9 cellular contexts compared by ENCODE assay signal in genomic region chr1:229848762-229849677, GRCh38.
DNase-seq lines count a peak whose midpoint lies in the region; ATAC-seq, FAIRE-seq and TF ChIP-seq lines count a peak whose summit lies in the region.
"Had no signal": no experiment of that assay in that cellular context is flagged by ENCODE, and none has a peak within 500 bp of the region (broad histone marks: within the 10 kb centered on the region; RNA-seq: fewer than 3 reads in every experiment).

No MANE protein-coding gene starts in this region.

- no peak overlapping the region for H3K4me3 Mint-ChIP-seq in activated T-cell treated with anti-CD3 and anti-CD28 coated beads, Interleukin-2, amount 50 U/mL, for 24 hours

- H3K9me3 ChIP-seq in IMR-90 (ENCODE audit: control insufficient read depth, insufficient read depth, low read length) (no peaks in the 10 kb centered on the region), keratinocyte (ENCODE audit: control insufficient read depth, low read depth, low read length) (no peaks in the 10 kb centered on the region)
- H3K9me3 ChIP-seq: SJCRH30 had no signal

- no peak overlapping the region for H2AK9ac ChIP-seq in IMR-90 (replicated peaks; ENCODE audit: low read depth, low read length, poor library complexity)

- no peak for FAIRE-seq in keratinocyte (lab: Jason Lieb, UNC)

- in situ Hi-C loops in IMR-90 (cut with MboI; ENCODE audit: low sequenced_read_pairs) = no loop called here

- CTCF ChIA-PET in IMR-90 (lab: Yijun Ruan, JAX) = interaction anchor here (0.6 to 0.9 kb wide), 3 partner anchors 66 to 1796 kb away, joined by 3 read pairs; no protein-coding TSS in a partner anchor

- H3K27me3 ChIP-seq in IMR-90 (ENCODE audit: control insufficient read depth, insufficient read depth, low read length) = no peaks in the 10 kb centered on the region; the same call in 1 of the 2 replicates
- H3K27me3 ChIP-seq in keratinocyte (ENCODE audit: control insufficient read depth, extremely low read depth, insufficient read depth, low read length) = peaks cover 5% of the 10 kb centered on the region
- H3K27me3 ChIP-seq: SJCRH30 had no signal

- H2AK5ac ChIP-seq in IMR-90 (ENCODE audit: low read depth, low read length) = no peak overlapping the region

- no peaks in the 10 kb centered on the region for H3K4me1 Mint-ChIP-seq in activated T-cell treated with anti-CD3 and anti-CD28 coated beads, Interleukin-2, amount 50 U/mL, for 24 hours (ENCODE audit: low read depth)

- H3K23ac ChIP-seq in IMR-90 (ENCODE audit: low read depth, low read length) = no peak overlapping the region

- H3K4me1 ChIP-seq in IMR-90 (ENCODE audit: control insufficient read depth, insufficient read depth, low read length) = no peaks in the 10 kb centered on the region
- peaks cover 7% of the 10 kb centered on the region for H3K4me1 ChIP-seq in keratinocyte (ENCODE audit: control insufficient read depth, extremely low read depth, insufficient read depth, low read length)
- H3K4me1 ChIP-seq: SJCRH30 had no signal

- no peaks in the 10 kb centered on the region for H3K36me3 ChIP-seq in IMR-90 (ENCODE audit: control insufficient read depth, insufficient read depth, low read length)
- no peaks in the 10 kb centered on the region for H3K36me3 ChIP-seq in keratinocyte (ENCODE audit: control insufficient read depth in 2 of 2, extremely low read depth in 1 of 2, insufficient read depth in 2 of 2, low read length in 2 of 2)
- H3K36me3 ChIP-seq: SJCRH30 had no signal

- H3K79me2 ChIP-seq in keratinocyte (ENCODE audit: control insufficient read depth, insufficient read depth, low read length) = no peaks in the 10 kb centered on the region

- ATAC-seq in IMR-90 (ENCODE audit: low read depth) = no peak
- ATAC-seq in HG03159 (IDR thresholded peaks at IDR 0.05; ENCODE audit: unreplicated experiment) = no peak
- no peak for ATAC-seq in HG02678 (IDR thresholded peaks at IDR 0.05; ENCODE audit: unreplicated experiment)

- DNase-seq in DMS53 treated with DMSO at 0.1 percent for 48 hours (lab: John Stamatoyannopoulos, UW; ENCODE audit: unreplicated experiment) (peak; percentile 19), IMR-90 (peak; percentile 26), SKM-1 (lab: John Stamatoyannopoulos, UW; ENCODE audit: unreplicated experiment) (peak; percentile 21), keratinocyte (ENCODE audit: low read depth, low spot score) (no peak), GOT3 (lab: John Stamatoyannopoulos, UW) (no peak)
- no peak for DNase-seq in activated T-cell treated with anti-CD3 and anti-CD28 coated beads, Interleukin-2, amount 50 U/mL, for 24 hours

- H3K14ac ChIP-seq in IMR-90 (replicated peaks; ENCODE audit: low read depth, low read length) = no peak overlapping the region

- peak; percentile 46 for TF ChIP-seq CTCF in IMR-90 (conservative IDR thresholded peaks at IDR 0.05; ENCODE audit: low read depth, low read length)
- TF ChIP-seq CTCF in keratinocyte (optimal IDR thresholded peaks at IDR 0.05 in 1 of 3, IDR thresholded peaks at IDR 0.05 in 1 of 3, conservative IDR thresholded peaks at IDR 0.05 in 1 of 3; ENCODE audit: extremely low read depth in 1 of 3, insufficient read depth in 2 of 3, low read length in 3 of 3) = peak; percentile 64 to 73 (median 68)

- no peaks in the 10 kb centered on the region for H4K20me1 ChIP-seq in IMR-90 (ENCODE audit: insufficient read depth, low read length)
- H4K20me1 ChIP-seq in keratinocyte (ENCODE audit: control insufficient read depth, extremely low read depth, insufficient read depth, low read length) = no peaks in the 10 kb centered on the region

- no peak overlapping the region for H3K4ac ChIP-seq in IMR-90 (ENCODE audit: low read depth, low read length)

- TF ChIP-seq RAD21 in IMR-90 (IDR thresholded peaks at IDR 0.05; ENCODE audit: low read length) = no peak

- no peak overlapping the region for H2BK20ac ChIP-seq in IMR-90 (ENCODE audit: low read depth, low read length)

- H3K9me3 Mint-ChIP-seq in activated T-cell treated with anti-CD3 and anti-CD28 coated beads, Interleukin-2, amount 50 U/mL, for 24 hours = no peaks in the 10 kb centered on the region

- no peak overlapping the region for H4K8ac ChIP-seq in IMR-90 (ENCODE audit: low read depth in 2 of 2, low read length in 2 of 2)

- WGBS in IMR-90 (ENCODE audit: extremely low coverage in 2 of 2, insufficient read length in 1 of 2), 2 experiments = no CpG with 5 or more reads among the region's 9 CpGs

- H3K27ac ChIP-seq in IMR-90 (ENCODE audit: insufficient read depth, low read length) (no peak overlapping the region), keratinocyte (ENCODE audit: control insufficient read depth, insufficient read depth, low read length) (no peak overlapping the region)
- H3K27ac ChIP-seq: SJCRH30 had no signal

- H3K9me1 ChIP-seq in IMR-90 (ENCODE audit: insufficient read depth, low read length) (no peaks in the 10 kb centered on the region), keratinocyte (ENCODE audit: control insufficient read depth, extremely low read depth, insufficient read depth, low read length) (no peaks in the 10 kb centered on the region)

- H3K4me2 ChIP-seq in IMR-90 (ENCODE audit: low read depth, low read length) = no peak overlapping the region
- no peak overlapping the region for H3K4me2 ChIP-seq in keratinocyte (ENCODE audit: control insufficient read depth, extremely low read depth, insufficient read depth, low read depth, low read length)

- no peak overlapping the region for H2AFZ ChIP-seq in IMR-90 (replicated peaks; ENCODE audit: low read length, poor library complexity)
- no peak overlapping the region for H2AFZ ChIP-seq in keratinocyte (ENCODE audit: control insufficient read depth, low read length)

- dilution Hi-C loops in IMR-90 (cut with HindIII; ENCODE audit: low sequenced_read_pairs, unreplicated experiment) (no loop called here), keratinocyte (cut with MboI; ENCODE audit: extremely low pct_ligation_motif_present, low sequenced_read_pairs) (no loop called here)

- no TSS peak for BruUV-seq in IMR-90 (replicated peaks; lab: Mats Ljungman, UMichigan)

- no peak overlapping the region for H3K56ac ChIP-seq in IMR-90 (ENCODE audit: extremely low read depth, insufficient read depth, low read length)

- no peak overlapping the region for H2BK5ac ChIP-seq in IMR-90 (ENCODE audit: low read depth, low read length, poor library complexity, severe bottlenecking)

- POLR2A ChIA-PET in IMR-90 (lab: Charles Lee; ENCODE audit: unreplicated experiment) = no interaction called here

- H3K27me3 Mint-ChIP-seq in activated T-cell treated with anti-CD3 and anti-CD28 coated beads, Interleukin-2, amount 50 U/mL, for 24 hours = peaks cover 17% of the 10 kb centered on the region

- no peak overlapping the region for H3K4me3 ChIP-seq in IMR-90 (ENCODE audit: insufficient read depth, low read depth, low read length)
- no peak overlapping the region for H3K4me3 ChIP-seq in keratinocyte (ENCODE audit: control insufficient read depth in 2 of 3, extremely low read depth in 1 of 3, insufficient read depth in 2 of 3, low read depth in 1 of 3, low read length in 3 of 3)
- H3K4me3 ChIP-seq: SJCRH30 had no signal

- TF ChIP-seq POLR2A in IMR-90 (IDR thresholded peaks at IDR 0.05; ENCODE audit: low read depth, low read length) = no peak

- intact Hi-C loops in IMR-90 (cut with micrococcal nuclease) = no loop called here

- no peak overlapping the region for H3K9ac ChIP-seq in IMR-90 (ENCODE audit: low read depth, low read length)
- no peak overlapping the region for H3K9ac ChIP-seq in keratinocyte (ENCODE audit: control insufficient read depth, extremely low read depth, insufficient read depth, low read length)

- H3K79me1 ChIP-seq in IMR-90 (ENCODE audit: low read depth in 1 of 2, low read length in 2 of 2) = no peaks in the 10 kb centered on the region

- H4K91ac ChIP-seq in IMR-90 (ENCODE audit: insufficient read depth, low read depth, low read length) = no peak overlapping the region

- H3K27ac Mint-ChIP-seq in activated T-cell treated with anti-CD3 and anti-CD28 coated beads, Interleukin-2, amount 50 U/mL, for 24 hours = no peak overlapping the region

- H3K18ac ChIP-seq in IMR-90 (ENCODE audit: low read depth, low read length) = no peak overlapping the region

- no peak overlapping the region for H4K5ac ChIP-seq in IMR-90 (ENCODE audit: low read depth, low read length)

- H2BK15ac ChIP-seq in IMR-90 (ENCODE audit: low read depth, low read length) = no peak overlapping the region

- no peaks in the 10 kb centered on the region for H3K36me3 Mint-ChIP-seq in activated T-cell treated with anti-CD3 and anti-CD28 coated beads, Interleukin-2, amount 50 U/mL, for 24 hours (ENCODE audit: low read depth)

- no peak overlapping the region for H2BK120ac ChIP-seq in IMR-90 (ENCODE audit: low read depth, low read length)

TF ChIP-seq in IMR-90, 13 proteins besides CTCF, POLR2A, EP300 and RAD21 (continues in another document):
- TF ChIP-seq RFX5 (IDR thresholded peaks at IDR 0.05; ENCODE audit: low read depth, low read length) (no peak), CHD1 (IDR thresholded peaks at IDR 0.05; ENCODE audit: low read depth, low read length) (no peak), CEBPB (IDR thresholded peaks at IDR 0.05; ENCODE audit: low read depth, low read length) (no peak), SMC3 (IDR thresholded peaks at IDR 0.05; ENCODE audit: low read depth, low read length) (no peak), BHLHE40 (IDR thresholded peaks at IDR 0.05; ENCODE audit: low read depth, low read length) (no peak), MXI1 (IDR thresholded peaks at IDR 0.05; ENCODE audit: borderline replicate concordance, low read depth, low read length) (no peak), USF2 (IDR thresholded peaks at IDR 0.05; ENCODE audit: low read depth, low read length) (no peak), MAFK (IDR thresholded peaks at IDR 0.05; ENCODE audit: low read depth, low read length) (no peak), RCOR1 (IDR thresholded peaks at IDR 0.05; ENCODE audit: insufficient replicate concordance, low read length) (no peak)
- TF ChIP-seq, protein P1, sequence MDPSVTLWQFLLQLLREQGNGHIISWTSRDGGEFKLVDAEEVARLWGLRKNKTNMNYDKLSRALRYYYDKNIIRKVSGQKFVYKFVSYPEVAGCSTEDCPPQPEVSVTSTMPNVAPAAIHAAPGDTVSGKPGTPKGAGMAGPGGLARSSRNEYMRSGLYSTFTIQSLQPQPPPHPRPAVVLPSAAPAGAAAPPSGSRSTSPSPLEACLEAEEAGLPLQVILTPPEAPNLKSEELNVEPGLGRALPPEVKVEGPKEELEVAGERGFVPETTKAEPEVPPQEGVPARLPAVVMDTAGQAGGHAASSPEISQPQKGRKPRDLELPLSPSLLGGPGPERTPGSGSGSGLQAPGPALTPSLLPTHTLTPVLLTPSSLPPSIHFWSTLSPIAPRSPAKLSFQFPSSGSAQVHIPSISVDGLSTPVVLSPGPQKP (IDR thresholded peaks at IDR 0.05; ENCODE audit: borderline replicate concordance, low read depth, low read length) = no peak

Comparison
In these comparisons a context has a peak if more than half of its experiments do, and no peak if none do; other contexts are left out.
1. DNase-seq: peak in DMS53 treated with DMSO at 0.1 percent for 48 hours (single experiment), IMR-90 (single experiment) and SKM-1 (single experiment); none in keratinocyte (single experiment), GOT3 (single experiment) and activated T-cell treated with anti-CD3 and anti-CD28 coated beads, Interleukin-2, amount 50 U/mL, for 24 hours (single experiment).